8 cellular contexts compared by ENCODE assay signal in the genomic region with DNA sequence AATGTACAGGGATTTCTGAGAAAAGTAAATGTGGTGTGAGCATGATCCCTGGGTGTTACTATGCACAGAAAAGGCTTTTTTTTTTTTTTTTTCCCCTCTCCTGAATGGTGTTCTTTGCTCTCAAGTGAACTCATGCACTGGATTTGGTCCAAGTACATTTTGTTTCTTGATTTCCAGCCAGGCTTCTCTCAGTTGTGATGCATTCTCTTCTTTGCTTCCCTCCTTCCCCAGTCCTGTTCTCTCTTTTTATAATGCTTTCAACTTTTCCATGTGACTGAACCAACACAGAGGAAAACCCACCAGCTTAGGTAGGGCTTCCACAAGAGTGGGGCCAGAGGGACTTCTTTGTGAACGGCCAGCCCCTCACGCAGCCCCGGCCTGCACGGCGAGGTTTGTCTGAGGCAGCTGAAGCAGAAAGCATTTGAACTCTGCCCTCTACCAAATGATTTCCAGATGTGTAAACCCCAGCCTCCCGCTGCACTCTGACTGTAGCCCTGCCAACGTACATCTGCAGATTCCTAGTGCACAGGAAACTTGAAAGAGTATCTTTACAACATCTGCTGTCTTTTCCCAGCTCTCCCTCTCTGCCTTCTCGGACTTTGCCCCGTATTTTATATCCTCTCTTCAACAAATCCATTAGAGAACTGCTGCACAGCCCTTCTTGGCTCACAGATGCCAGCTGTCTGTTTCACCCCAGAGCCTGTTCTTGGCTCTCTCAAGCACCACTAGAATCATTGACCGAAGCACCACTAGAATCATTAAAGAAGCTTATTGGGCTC.
DNase-seq lines count a peak whose midpoint lies in the region; ATAC-seq and TF ChIP-seq lines count a peak whose summit lies in the region.

No MANE protein-coding gene starts in this region.

- no peak for ATAC-seq in HG02571 (IDR thresholded peaks at IDR 0.05; ENCODE audit: unreplicated experiment)
- ATAC-seq in GM19023 (IDR thresholded peaks at IDR 0.05; ENCODE audit: unreplicated experiment): no peak

- no peaks in the 10 kb centered on the region for H3K9me3 ChIP-seq in prostate gland

- H3K27ac ChIP-seq in prostate gland: peak overlapping the region; percentile 74 to 83

- no peak for TF ChIP-seq CTCF in prostate gland (IDR thresholded peaks at IDR 0.05)

- no peaks in the 10 kb centered on the region for H3K27me3 ChIP-seq in prostate gland (replicated peaks; ENCODE audit: insufficient read depth)

- H3K4me1 ChIP-seq in prostate gland (replicated peaks): peaks cover 13% of the 10 kb centered on the region

- TF ChIP-seq POLR2A in prostate gland (IDR thresholded peaks at IDR 0.05): no peak

- 9% methylated on average over 10 of the region's 10 CpGs for WGBS in prostate gland

- no peak overlapping the region for H3K4me3 ChIP-seq in prostate gland

- DNase-seq in GM04504 (ENCODE audit: low read depth) (peak; percentile 89), SW480 (ENCODE audit: low spot score) (peak; percentile 10), head of caudate nucleus (peak; percentile 25 to 93 (median 68)), prostate gland (ENCODE audit: low spot score) (peak; percentile 85), DMS153 treated with DMSO at 0.1 percent for 48 hours (lab: John Stamatoyannopoulos, UW; ENCODE audit: unreplicated experiment) (no peak)
- DNase-seq in stimulated activated CD4-positive, alpha-beta T cell treated with anti-CD3 and anti-CD28 coated beads, Interleukin-4, amount 100 ng/mL, for 4 hours: no peak

- no peaks in the 10 kb centered on the region for H3K36me3 ChIP-seq in prostate gland

- intact Hi-C loops in head of caudate nucleus (cut with DNase I) (loop anchor here (2.0 to 10.0 kb wide), 2 partner anchors 14 to 46 kb away; no protein-coding TSS in a partner anchor), prostate gland (cut with DNase I) (no loop called here)

Comparison
In these comparisons a context has a peak if more than half of its experiments do, and no peak if none do; other contexts are left out.
1. DNase-seq: peak in GM04504 (single experiment), SW480 (single experiment), head of caudate nucleus (42 of 42) and prostate gland (single experiment); none in stimulated activated CD4-positive, alpha-beta T cell treated with anti-CD3 and anti-CD28 coated beads, Interleukin-4, amount 100 ng/mL, for 4 hours (0 of 2) and DMS153 treated with DMSO at 0.1 percent for 48 hours (single experiment).